ENCODE assay signal across 1 cellular context in the genomic region with DNA sequence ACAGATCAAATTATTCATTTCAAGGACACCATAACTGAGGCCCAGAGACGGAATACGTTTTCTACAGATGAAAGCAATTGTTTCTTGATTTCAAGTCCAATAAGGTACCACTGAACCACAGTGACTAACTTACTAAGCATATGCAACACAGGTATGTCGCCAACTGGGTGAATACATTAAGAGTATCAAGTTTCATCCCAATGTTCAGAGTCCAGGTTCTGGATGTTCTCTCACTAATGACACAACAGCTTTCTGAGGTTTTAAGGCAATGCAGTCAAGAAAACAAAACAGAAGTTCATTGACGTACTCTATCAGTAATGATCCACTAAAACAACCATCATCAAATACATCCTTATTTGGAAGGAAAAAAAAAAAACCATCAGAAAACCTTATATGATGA.
TF ChIP-seq lines count a peak whose summit lies in the region.

No MANE protein-coding gene starts in this region.

TF ChIP-seq in HepG2, 621 proteins besides CTCF, POLR2A, EP300 and RAD21 (continues in another document):
- TF ChIP-seq CREB1 (IDR thresholded peaks at IDR 0.05) (peak; percentile 29; the same call in 1 of the 2 replicates), CREB1 (CRISPR knock-in tag; IDR thresholded peaks at IDR 0.05) (peak; percentile 57), MED1 (CRISPR knock-in tag; IDR thresholded peaks at IDR 0.05) (peak; percentile 46; the same call in 1 of the 2 replicates), ZSCAN29 (CRISPR knock-in tag; conservative IDR thresholded peaks at IDR 0.05) (0 out of 2 replicates have a peak, but pooled peaks have one; percentile 44), ZNF614 (CRISPR knock-in tag; IDR thresholded peaks at IDR 0.05; ENCODE audit: borderline replicate concordance) (peak; percentile 87), ZFP36L1 (CRISPR knock-in tag; IDR thresholded peaks at IDR 0.05) (no peak), PITX1 (CRISPR knock-in tag; IDR thresholded peaks at IDR 0.05) (no peak), FOXC1 (CRISPR knock-in tag; IDR thresholded peaks at IDR 0.05; ENCODE audit: borderline replicate concordance) (no peak), RXRB (CRISPR knock-in tag; IDR thresholded peaks at IDR 0.05; ENCODE audit: borderline replicate concordance) (peak; percentile 62; the same call in 1 of the 2 replicates), KDM5A (IDR thresholded peaks at IDR 0.05; ENCODE audit: borderline replicate concordance, low read length) (no peak), SOX6 (IDR thresholded peaks at IDR 0.05) (no peak), SOX6 (CRISPR knock-in tag; IDR thresholded peaks at IDR 0.05) (peak; percentile 63; the same call in 1 of the 2 replicates), ZBTB20 (CRISPR knock-in tag; IDR thresholded peaks at IDR 0.05; ENCODE audit: borderline replicate concordance, low read depth) (peak; percentile 66; the same call in 1 of the 2 replicates), ZNF331 (CRISPR knock-in tag; IDR thresholded peaks at IDR 0.05) (0 out of 2 replicates have a peak, but pooled peaks have one; percentile 22), NCOA2 (CRISPR knock-in tag; IDR thresholded peaks at IDR 0.05) (peak; percentile 38; the same call in 1 of the 2 replicates), HNF4A (CRISPR knock-in tag; IDR thresholded peaks at IDR 0.05) (peak; percentile 84), FOXA3 (CRISPR knock-in tag; IDR thresholded peaks at IDR 0.05) (0 out of 2 replicates have a peak, but pooled peaks have one; percentile 50), SRSF9 (IDR thresholded peaks at IDR 0.05; ENCODE audit: borderline replicate concordance, insufficient read depth, low read depth, low read length, poor library complexity, severe bottlenecking) (no peak), SAP130 (CRISPR knock-in tag; IDR thresholded peaks at IDR 0.05; ENCODE audit: low read depth) (peak; percentile 74), KLF6 (CRISPR knock-in tag; IDR thresholded peaks at IDR 0.05) (0 out of 2 replicates have a peak, but pooled peaks have one; percentile 47), NCOR1 (IDR thresholded peaks at IDR 0.05; ENCODE audit: borderline replicate concordance, low read length) (peak; percentile 58; the same call in 1 of the 2 replicates), TCF7 (IDR thresholded peaks at IDR 0.05; ENCODE audit: low read depth) (0 out of 2 replicates have a peak, but pooled peaks have one; percentile 21), BORCS8-MEF2B (CRISPR knock-in tag; IDR thresholded peaks at IDR 0.05) (no peak)
- TF ChIP-seq, protein P1, sequence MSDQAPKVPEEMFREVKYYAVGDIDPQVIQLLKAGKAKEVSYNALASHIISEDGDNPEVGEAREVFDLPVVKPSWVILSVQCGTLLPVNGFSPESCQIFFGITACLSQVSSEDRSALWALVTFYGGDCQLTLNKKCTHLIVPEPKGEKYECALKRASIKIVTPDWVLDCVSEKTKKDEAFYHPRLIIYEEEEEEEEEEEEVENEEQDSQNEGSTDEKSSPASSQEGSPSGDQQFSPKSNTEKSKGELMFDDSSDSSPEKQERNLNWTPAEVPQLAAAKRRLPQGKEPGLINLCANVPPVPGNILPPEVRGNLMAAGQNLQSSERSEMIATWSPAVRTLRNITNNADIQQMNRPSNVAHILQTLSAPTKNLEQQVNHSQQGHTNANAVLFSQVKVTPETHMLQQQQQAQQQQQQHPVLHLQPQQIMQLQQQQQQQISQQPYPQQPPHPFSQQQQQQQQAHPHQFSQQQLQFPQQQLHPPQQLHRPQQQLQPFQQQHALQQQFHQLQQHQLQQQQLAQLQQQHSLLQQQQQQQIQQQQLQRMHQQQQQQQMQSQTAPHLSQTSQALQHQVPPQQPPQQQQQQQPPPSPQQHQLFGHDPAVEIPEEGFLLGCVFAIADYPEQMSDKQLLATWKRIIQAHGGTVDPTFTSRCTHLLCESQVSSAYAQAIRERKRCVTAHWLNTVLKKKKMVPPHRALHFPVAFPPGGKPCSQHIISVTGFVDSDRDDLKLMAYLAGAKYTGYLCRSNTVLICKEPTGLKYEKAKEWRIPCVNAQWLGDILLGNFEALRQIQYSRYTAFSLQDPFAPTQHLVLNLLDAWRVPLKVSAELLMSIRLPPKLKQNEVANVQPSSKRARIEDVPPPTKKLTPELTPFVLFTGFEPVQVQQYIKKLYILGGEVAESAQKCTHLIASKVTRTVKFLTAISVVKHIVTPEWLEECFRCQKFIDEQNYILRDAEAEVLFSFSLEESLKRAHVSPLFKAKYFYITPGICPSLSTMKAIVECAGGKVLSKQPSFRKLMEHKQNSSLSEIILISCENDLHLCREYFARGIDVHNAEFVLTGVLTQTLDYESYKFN (CRISPR knock-in tag; conservative IDR thresholded peaks at IDR 0.05), result peak; percentile 76
- TF ChIP-seq, protein P2, sequence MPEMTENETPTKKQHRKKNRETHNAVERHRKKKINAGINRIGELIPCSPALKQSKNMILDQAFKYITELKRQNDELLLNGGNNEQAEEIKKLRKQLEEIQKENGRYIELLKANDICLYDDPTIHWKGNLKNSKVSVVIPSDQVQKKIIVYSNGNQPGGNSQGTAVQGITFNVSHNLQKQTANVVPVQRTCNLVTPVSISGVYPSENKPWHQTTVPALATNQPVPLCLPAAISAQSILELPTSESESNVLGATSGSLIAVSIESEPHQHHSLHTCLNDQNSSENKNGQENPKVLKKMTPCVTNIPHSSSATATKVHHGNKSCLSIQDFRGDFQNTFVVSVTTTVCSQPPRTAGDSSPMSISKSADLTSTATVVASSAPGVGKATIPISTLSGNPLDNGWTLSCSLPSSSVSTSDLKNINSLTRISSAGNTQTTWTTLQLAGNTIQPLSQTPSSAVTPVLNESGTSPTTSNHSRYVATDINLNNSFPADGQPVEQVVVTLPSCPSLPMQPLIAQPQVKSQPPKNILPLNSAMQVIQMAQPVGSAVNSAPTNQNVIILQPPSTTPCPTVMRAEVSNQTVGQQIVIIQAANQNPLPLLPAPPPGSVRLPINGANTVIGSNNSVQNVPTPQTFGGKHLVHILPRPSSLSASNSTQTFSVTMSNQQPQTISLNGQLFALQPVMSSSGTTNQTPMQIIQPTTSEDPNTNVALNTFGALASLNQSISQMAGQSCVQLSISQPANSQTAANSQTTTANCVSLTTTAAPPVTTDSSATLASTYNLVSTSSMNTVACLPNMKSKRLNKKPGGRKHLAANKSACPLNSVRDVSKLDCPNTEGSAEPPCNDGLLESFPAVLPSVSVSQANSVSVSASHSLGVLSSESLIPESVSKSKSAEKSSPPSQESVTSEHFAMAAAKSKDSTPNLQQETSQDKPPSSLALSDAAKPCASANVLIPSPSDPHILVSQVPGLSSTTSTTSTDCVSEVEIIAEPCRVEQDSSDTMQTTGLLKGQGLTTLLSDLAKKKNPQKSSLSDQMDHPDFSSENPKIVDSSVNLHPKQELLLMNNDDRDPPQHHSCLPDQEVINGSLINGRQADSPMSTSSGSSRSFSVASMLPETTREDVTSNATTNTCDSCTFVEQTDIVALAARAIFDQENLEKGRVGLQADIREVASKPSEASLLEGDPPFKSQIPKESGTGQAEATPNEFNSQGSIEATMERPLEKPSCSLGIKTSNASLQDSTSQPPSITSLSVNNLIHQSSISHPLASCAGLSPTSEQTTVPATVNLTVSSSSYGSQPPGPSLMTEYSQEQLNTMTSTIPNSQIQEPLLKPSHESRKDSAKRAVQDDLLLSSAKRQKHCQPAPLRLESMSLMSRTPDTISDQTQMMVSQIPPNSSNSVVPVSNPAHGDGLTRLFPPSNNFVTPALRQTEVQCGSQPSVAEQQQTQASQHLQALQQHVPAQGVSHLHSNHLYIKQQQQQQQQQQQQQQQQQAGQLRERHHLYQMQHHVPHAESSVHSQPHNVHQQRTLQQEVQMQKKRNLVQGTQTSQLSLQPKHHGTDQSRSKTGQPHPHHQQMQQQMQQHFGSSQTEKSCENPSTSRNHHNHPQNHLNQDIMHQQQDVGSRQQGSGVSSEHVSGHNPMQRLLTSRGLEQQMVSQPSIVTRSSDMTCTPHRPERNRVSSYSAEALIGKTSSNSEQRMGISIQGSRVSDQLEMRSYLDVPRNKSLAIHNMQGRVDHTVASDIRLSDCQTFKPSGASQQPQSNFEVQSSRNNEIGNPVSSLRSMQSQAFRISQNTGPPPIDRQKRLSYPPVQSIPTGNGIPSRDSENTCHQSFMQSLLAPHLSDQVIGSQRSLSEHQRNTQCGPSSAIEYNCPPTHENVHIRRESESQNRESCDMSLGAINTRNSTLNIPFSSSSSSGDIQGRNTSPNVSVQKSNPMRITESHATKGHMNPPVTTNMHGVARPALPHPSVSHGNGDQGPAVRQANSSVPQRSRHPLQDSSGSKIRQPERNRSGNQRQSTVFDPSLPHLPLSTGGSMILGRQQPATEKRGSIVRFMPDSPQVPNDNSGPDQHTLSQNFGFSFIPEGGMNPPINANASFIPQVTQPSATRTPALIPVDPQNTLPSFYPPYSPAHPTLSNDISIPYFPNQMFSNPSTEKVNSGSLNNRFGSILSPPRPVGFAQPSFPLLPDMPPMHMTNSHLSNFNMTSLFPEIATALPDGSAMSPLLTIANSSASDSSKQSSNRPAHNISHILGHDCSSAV (CRISPR knock-in tag; IDR thresholded peaks at IDR 0.05; ENCODE audit: borderline replicate concordance), result no peak
- TF ChIP-seq, protein P3, sequence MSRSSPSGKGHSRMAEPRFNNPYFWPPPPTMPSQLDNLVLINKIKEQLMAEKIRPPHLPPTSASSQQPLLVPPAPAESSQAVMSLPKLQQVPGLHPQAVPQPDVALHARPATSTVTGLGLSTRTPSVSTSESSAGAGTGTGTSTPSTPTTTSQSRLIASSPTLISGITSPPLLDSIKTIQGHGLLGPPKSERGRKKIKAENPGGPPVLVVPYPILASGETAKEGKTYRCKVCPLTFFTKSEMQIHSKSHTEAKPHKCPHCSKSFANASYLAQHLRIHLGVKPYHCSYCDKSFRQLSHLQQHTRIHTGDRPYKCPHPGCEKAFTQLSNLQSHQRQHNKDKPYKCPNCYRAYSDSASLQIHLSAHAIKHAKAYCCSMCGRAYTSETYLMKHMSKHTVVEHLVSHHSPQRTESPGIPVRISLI (CRISPR knock-in tag; IDR thresholded peaks at IDR 0.05; ENCODE audit: borderline replicate concordance), result peak; percentile 30; the same call in 1 of the 2 replicates
- TF ChIP-seq, protein P4, sequence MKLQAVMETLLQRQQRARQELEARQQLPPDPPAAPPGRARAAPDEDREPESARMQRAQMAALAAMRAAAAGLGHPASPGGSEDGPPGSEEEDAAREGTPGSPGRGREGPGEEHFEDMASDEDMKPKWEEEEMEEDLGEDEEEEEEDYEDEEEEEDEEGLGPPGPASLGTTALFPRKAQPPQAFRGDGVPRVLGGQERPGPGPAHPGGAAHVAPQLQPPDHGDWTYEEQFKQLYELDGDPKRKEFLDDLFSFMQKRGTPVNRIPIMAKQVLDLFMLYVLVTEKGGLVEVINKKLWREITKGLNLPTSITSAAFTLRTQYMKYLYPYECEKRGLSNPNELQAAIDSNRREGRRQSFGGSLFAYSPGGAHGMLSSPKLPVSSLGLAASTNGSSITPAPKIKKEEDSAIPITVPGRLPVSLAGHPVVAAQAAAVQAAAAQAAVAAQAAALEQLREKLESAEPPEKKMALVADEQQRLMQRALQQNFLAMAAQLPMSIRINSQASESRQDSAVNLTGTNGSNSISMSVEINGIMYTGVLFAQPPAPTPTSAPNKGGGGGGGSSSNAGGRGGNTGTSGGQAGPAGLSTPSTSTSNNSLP (IDR thresholded peaks at IDR 0.05; ENCODE audit: low read depth, low read length), result peak; percentile 73
- TF ChIP-seq, protein P5, sequence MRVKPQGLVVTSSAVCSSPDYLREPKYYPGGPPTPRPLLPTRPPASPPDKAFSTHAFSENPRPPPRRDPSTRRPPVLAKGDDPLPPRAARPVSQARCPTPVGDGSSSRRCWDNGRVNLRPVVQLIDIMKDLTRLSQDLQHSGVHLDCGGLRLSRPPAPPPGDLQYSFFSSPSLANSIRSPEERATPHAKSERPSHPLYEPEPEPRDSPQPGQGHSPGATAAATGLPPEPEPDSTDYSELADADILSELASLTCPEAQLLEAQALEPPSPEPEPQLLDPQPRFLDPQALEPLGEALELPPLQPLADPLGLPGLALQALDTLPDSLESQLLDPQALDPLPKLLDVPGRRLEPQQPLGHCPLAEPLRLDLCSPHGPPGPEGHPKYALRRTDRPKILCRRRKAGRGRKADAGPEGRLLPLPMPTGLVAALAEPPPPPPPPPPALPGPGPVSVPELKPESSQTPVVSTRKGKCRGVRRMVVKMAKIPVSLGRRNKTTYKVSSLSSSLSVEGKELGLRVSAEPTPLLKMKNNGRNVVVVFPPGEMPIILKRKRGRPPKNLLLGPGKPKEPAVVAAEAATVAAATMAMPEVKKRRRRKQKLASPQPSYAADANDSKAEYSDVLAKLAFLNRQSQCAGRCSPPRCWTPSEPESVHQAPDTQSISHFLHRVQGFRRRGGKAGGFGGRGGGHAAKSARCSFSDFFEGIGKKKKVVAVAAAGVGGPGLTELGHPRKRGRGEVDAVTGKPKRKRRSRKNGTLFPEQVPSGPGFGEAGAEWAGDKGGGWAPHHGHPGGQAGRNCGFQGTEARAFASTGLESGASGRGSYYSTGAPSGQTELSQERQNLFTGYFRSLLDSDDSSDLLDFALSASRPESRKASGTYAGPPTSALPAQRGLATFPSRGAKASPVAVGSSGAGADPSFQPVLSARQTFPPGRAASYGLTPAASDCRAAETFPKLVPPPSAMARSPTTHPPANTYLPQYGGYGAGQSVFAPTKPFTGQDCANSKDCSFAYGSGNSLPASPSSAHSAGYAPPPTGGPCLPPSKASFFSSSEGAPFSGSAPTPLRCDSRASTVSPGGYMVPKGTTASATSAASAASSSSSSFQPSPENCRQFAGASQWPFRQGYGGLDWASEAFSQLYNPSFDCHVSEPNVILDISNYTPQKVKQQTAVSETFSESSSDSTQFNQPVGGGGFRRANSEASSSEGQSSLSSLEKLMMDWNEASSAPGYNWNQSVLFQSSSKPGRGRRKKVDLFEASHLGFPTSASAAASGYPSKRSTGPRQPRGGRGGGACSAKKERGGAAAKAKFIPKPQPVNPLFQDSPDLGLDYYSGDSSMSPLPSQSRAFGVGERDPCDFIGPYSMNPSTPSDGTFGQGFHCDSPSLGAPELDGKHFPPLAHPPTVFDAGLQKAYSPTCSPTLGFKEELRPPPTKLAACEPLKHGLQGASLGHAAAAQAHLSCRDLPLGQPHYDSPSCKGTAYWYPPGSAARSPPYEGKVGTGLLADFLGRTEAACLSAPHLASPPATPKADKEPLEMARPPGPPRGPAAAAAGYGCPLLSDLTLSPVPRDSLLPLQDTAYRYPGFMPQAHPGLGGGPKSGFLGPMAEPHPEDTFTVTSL (CRISPR knock-in tag; IDR thresholded peaks at IDR 0.05; ENCODE audit: borderline replicate concordance), result peak; percentile 58; the same call in 1 of the 2 replicates
- TF ChIP-seq, protein P6, sequence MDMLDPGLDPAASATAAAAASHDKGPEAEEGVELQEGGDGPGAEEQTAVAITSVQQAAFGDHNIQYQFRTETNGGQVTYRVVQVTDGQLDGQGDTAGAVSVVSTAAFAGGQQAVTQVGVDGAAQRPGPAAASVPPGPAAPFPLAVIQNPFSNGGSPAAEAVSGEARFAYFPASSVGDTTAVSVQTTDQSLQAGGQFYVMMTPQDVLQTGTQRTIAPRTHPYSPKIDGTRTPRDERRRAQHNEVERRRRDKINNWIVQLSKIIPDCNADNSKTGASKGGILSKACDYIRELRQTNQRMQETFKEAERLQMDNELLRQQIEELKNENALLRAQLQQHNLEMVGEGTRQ (IDR thresholded peaks at IDR 0.05; ENCODE audit: low read depth, low read length), result no peak
- TF ChIP-seq, protein P6 (CRISPR knock-in tag; IDR thresholded peaks at IDR 0.05; ENCODE audit: borderline replicate concordance), result no peak
